Comparison of ENCODE assay signal across 27 cellular contexts in genomic region chr1:18336811-18337210, GRCh38.
"Had no signal": no experiment of that assay in that cellular context is flagged by ENCODE, and none has a peak within 500 bp of the region (broad histone marks: within the 10 kb centered on the region; RNA-seq: fewer than 3 reads in every experiment).

No MANE protein-coding gene starts in this region.

- DNase-seq: activated B cell treated with CpG ODN at 0.5 μM for 24 hours; activated CD4-positive, alpha-beta T cell treated with anti-CD3 and anti-CD28 coated beads for 48 hours; activated CD4-positive, alpha-beta T cell treated with anti-CD3 and anti-CD28 coated beads, Interleukin-2, amount 50 U/mL, for 1 hour; activated CD4-positive, alpha-beta T cell treated with anti-CD3 and anti-CD28 coated beads, Interleukin-2, amount 50 U/mL, for 48 hours; activated CD8-positive, alpha-beta memory T cell treated with anti-CD3 and anti-CD28 coated beads for 24 hours; activated CD8-positive, alpha-beta T cell treated with anti-CD3 and anti-CD28 coated beads for 36 hours; activated effector memory CD4-positive, alpha-beta T cell treated with Interleukin-2 at 50 U/mL for 16 hours; activated gamma-delta T cell treated with Interleukin-2 at 50 U/mL for 16 hours; activated naive CD4-positive, alpha-beta T cell treated with anti-CD3 and anti-CD28 coated beads, Interleukin-2, amount 50 U/mL, for 16 hours; activated naive CD4-positive, alpha-beta T cell treated with Interleukin-2 at 50 U/mL for 16 hours; activated T-cell treated with anti-CD3 and anti-CD28 coated beads, Interleukin-2, amount 50 U/mL, for 4 hours; amniotic stem cell; anterior cingulate cortex; brain microvascular endothelial cell; effector CD4-positive, alpha-beta T cell; effector memory CD8-positive, alpha-beta T cell; erythroblast; foreskin keratinocyte; gastrocnemius medialis; heart right ventricle; T-helper 17 cell; T1000; WERI-Rb-1 had no signal

- H3K27ac ChIP-seq: brain microvascular endothelial cell, coronary artery, esophagus muscularis mucosa, foreskin keratinocyte, gastrocnemius medialis, heart right ventricle, WERI-Rb-1 had no signal

- H3K4me3 ChIP-seq: coronary artery, esophagus muscularis mucosa, gastrocnemius medialis, heart right ventricle had no signal

- H3K9me3 ChIP-seq: esophagus muscularis mucosa, gastrocnemius medialis, heart right ventricle had no signal

- H3K4me1 ChIP-seq: esophagus muscularis mucosa, foreskin keratinocyte, gastrocnemius medialis, heart right ventricle had no signal

- H3K36me3 ChIP-seq: brain microvascular endothelial cell, esophagus muscularis mucosa, gastrocnemius medialis, heart right ventricle, WERI-Rb-1 had no signal

- ATAC-seq: activated CD4-positive, CD25-positive, alpha-beta regulatory T cell treated with anti-CD3 and anti-CD28 coated beads, Interleukin-2, amount 50 U/mL, for 24 hours; activated CD8-positive, alpha-beta T cell treated with anti-CD3 and anti-CD28 coated beads for 36 hours; activated T-cell treated with anti-CD3 and anti-CD28 coated beads, Interleukin-2, amount 50 U/mL, for 4 hours; activated T-helper 17 cell treated with anti-CD3 and anti-CD28 coated beads, Interleukin-2, amount 50 U/mL, for 72 hours; effector memory CD8-positive, alpha-beta T cell; foreskin keratinocyte; gastrocnemius medialis; heart right ventricle; T-helper 17 cell had no signal
